In genomic region chr13:108217307-108218043, GRCh38 we compare ENCODE assay signal across 8 cellular contexts. TPM values are rescaled to one million over a fixed set of nuclear protein-coding genes. Genes with fewer than 3 reads are reported as not detected.
DNase-seq lines count a peak whose midpoint lies in the region; ATAC-seq and TF ChIP-seq lines count a peak whose summit lies in the region.
"Not testable (repeated sequence)": the region's sequence is repeated elsewhere in the genome, so short reads cannot be mapped to it uniquely, and the experiment has no call there.

No MANE protein-coding gene starts in this region.

- peak overlapping the region; percentile 63 for H3K4me2 ChIP-seq in H9 (ENCODE audit: insufficient read depth, insufficient read length, low read length)
- H3K4me2 ChIP-seq in OCI-LY7 (ENCODE audit: low read length) = peak overlapping the region; percentile 94
- peak overlapping the region; percentile 85 for H3K4me2 ChIP-seq in hepatocyte

- DNase-seq in AG09309 (ENCODE audit: low read depth); H9; OCI-LY7 (ENCODE audit: low spot score); hepatocyte (ENCODE audit: low spot score); naive thymus-derived CD4-positive, alpha-beta T cell: not testable (repeated sequence)
- peak in 2 of 10 donors; percentile 7 to 31 for DNase-seq in dorsolateral prefrontal cortex

- not testable (repeated sequence) for H3K4ac ChIP-seq in H9 (ENCODE audit: low read depth, low read length)

- H2BK120ac ChIP-seq in H9 (ENCODE audit: low read depth, low read length, poor library complexity, severe bottlenecking) = not testable (repeated sequence)

- H3K36me3 Mint-ChIP-seq in H9 (ENCODE audit: insufficient read depth in 1 of 3, low read depth in 3 of 3); activated T-helper 17 cell treated with anti-CD3 and anti-CD28 coated beads, Interleukin-2, amount 50 U/mL, for 72 hours (ENCODE audit: low read depth); naive thymus-derived CD4-positive, alpha-beta T cell; stimulated activated memory B cell treated with anti-CD40 and anti-IgM and Interleukin-4, amounts not matched to agents 10 μg/mL and 1 μg/mL and 100 μg/mL, for 72 hours: not testable (repeated sequence)

- H3K27ac Mint-ChIP-seq in H9 = peak overlapping the region; percentile 84 to 95 (median 94); a peak in 5 of 7 replicates
- H3K27ac Mint-ChIP-seq in activated T-helper 17 cell treated with anti-CD3 and anti-CD28 coated beads, Interleukin-2, amount 50 U/mL, for 72 hours = peak overlapping the region; percentile 97
- H3K27ac Mint-ChIP-seq in naive thymus-derived CD4-positive, alpha-beta T cell = peak overlapping the region; percentile 95 to 98 (median 96)
- H3K27ac Mint-ChIP-seq in stimulated activated memory B cell treated with anti-CD40 and anti-IgM and Interleukin-4, amounts not matched to agents 10 μg/mL and 1 μg/mL and 100 μg/mL, for 72 hours = peak overlapping the region; percentile 97

- H3K9ac ChIP-seq in H9 (ENCODE audit: extremely low read depth, insufficient read length, low read length) = peak overlapping the region; percentile 87

- not testable (repeated sequence) for TF ChIP-seq CTCF in AG09309 (IDR thresholded peaks at IDR 0.05; ENCODE audit: control insufficient read depth, insufficient read depth, low read depth, low read length, missing control alignments); H9 (conservative IDR thresholded peaks at IDR 0.05); OCI-LY7 (conservative IDR thresholded peaks at IDR 0.05; ENCODE audit: low read length); dorsolateral prefrontal cortex (IDR thresholded peaks at IDR 0.05 in 54 of 56, conservative IDR thresholded peaks at IDR 0.05 in 2 of 56; ENCODE audit: low read depth in 1 of 56, partially characterized antibody in 56 of 56); hepatocyte (IDR thresholded peaks at IDR 0.05; ENCODE audit: poor library complexity)

- ATAC-seq in activated T-helper 17 cell treated with anti-CD3 and anti-CD28 coated beads, Interleukin-2, amount 50 U/mL, for 72 hours (replicated peaks); naive thymus-derived CD4-positive, alpha-beta T cell; stimulated activated memory B cell treated with anti-CD40 and anti-IgM and Interleukin-4, amounts not matched to agents 10 μg/mL and 1 μg/mL and 100 μg/mL, for 72 hours: not testable (repeated sequence)

- H2AFZ ChIP-seq in H9 (ENCODE audit: low read length) = peak overlapping the region; percentile 58
- H2AFZ ChIP-seq in OCI-LY7 (ENCODE audit: low read length) = peak overlapping the region; percentile 80; the same call in 1 of the 2 replicates
- H2AFZ ChIP-seq in hepatocyte = peak overlapping the region; percentile 92

- not testable (repeated sequence) for H3K27me3 Mint-ChIP-seq in H9 (ENCODE audit: low read depth); activated T-helper 17 cell treated with anti-CD3 and anti-CD28 coated beads, Interleukin-2, amount 50 U/mL, for 72 hours; naive thymus-derived CD4-positive, alpha-beta T cell; stimulated activated memory B cell treated with anti-CD40 and anti-IgM and Interleukin-4, amounts not matched to agents 10 μg/mL and 1 μg/mL and 100 μg/mL, for 72 hours

- H3K79me1 ChIP-seq in H9 (ENCODE audit: insufficient read depth, low read depth, low read length, poor library complexity, severe bottlenecking) = not testable (repeated sequence)

- not testable (repeated sequence) for H3K14ac ChIP-seq in H9 (ENCODE audit: insufficient read depth, low read length)

- H4K5ac ChIP-seq in H9 (ENCODE audit: insufficient read length, low read depth, low read length) = not testable (repeated sequence)

- peaks cover 18 to 27% of the 10 kb centered on the region in 2 experiments for H3K4me1 Mint-ChIP-seq in H9
- peaks cover 20% of the 10 kb centered on the region for H3K4me1 Mint-ChIP-seq in activated T-helper 17 cell treated with anti-CD3 and anti-CD28 coated beads, Interleukin-2, amount 50 U/mL, for 72 hours
- H3K4me1 Mint-ChIP-seq in naive thymus-derived CD4-positive, alpha-beta T cell = peaks cover 16 to 76% (median 64%) of the 10 kb centered on the region in 7 donors
- H3K4me1 Mint-ChIP-seq in stimulated activated memory B cell treated with anti-CD40 and anti-IgM and Interleukin-4, amounts not matched to agents 10 μg/mL and 1 μg/mL and 100 μg/mL, for 72 hours = peaks cover 53% of the 10 kb centered on the region

- not testable (repeated sequence) for H3K4me1 ChIP-seq in H9 (ENCODE audit: insufficient read depth, low read length)
- H3K4me1 ChIP-seq in OCI-LY7 (ENCODE audit: insufficient read depth, low read length, poor library complexity, severe bottlenecking) (peaks cover 33% of the 10 kb centered on the region), hepatocyte (ENCODE audit: insufficient read depth) (peaks cover 22% of the 10 kb centered on the region)
- H3K4me1 ChIP-seq in naive thymus-derived CD4-positive, alpha-beta T cell (ENCODE audit: control insufficient read depth in 2 of 2, insufficient read depth in 2 of 2, low read length in 2 of 2) = peaks cover 34 to 50% of the 10 kb centered on the region in 2 donors

- H3T11ph ChIP-seq in H9 (ENCODE audit: low read length) = not testable (repeated sequence)

- not testable (repeated sequence) for H2BK12ac ChIP-seq in H9 (ENCODE audit: insufficient read length, low read depth, low read length)

- H3K9me3 ChIP-seq in H9 (ENCODE audit: control insufficient read depth, low read depth, low read length); OCI-LY7 (ENCODE audit: low read length); hepatocyte (ENCODE audit: low read depth); naive thymus-derived CD4-positive, alpha-beta T cell (ENCODE audit: control insufficient read depth in 2 of 3, low read length in 3 of 3): not testable (repeated sequence)

- H2BK15ac ChIP-seq in H9 (ENCODE audit: low read depth, low read length) = not testable (repeated sequence)

- not testable (repeated sequence) for H3K9me2 ChIP-seq in OCI-LY7 (ENCODE audit: insufficient read depth, low read length); hepatocyte (replicated peaks; ENCODE audit: insufficient read depth)

- H2BK5ac ChIP-seq in H9 (ENCODE audit: insufficient read length, low read length) = not testable (repeated sequence)

- H2BK20ac ChIP-seq in H9 (ENCODE audit: low read depth, low read length, poor library complexity, severe bottlenecking) = not testable (repeated sequence)

- H2AK5ac ChIP-seq in H9 (ENCODE audit: insufficient read length, low read length) = not testable (repeated sequence)

- H4K8ac ChIP-seq in H9 (replicated peaks; ENCODE audit: insufficient read length, low read depth, low read length) = not testable (repeated sequence)

- H4K91ac ChIP-seq in H9 (ENCODE audit: insufficient read length, low read depth, low read length) = not testable (repeated sequence)

- H4K20me1 ChIP-seq in H9 (ENCODE audit: control insufficient read depth, insufficient read depth, insufficient read length); hepatocyte (ENCODE audit: insufficient read depth, poor library complexity, severe bottlenecking): not testable (repeated sequence)
- peaks cover 15% of the 10 kb centered on the region for H4K20me1 ChIP-seq in OCI-LY7 (ENCODE audit: insufficient read depth, low read length)

- not testable (repeated sequence) for H3K27me3 ChIP-seq in H9 (ENCODE audit: insufficient read depth, low read length); dorsolateral prefrontal cortex; hepatocyte; naive thymus-derived CD4-positive, alpha-beta T cell (ENCODE audit: control insufficient read depth in 2 of 2, insufficient read depth in 2 of 2, low read length in 2 of 2)

- no CpG with 5 or more reads among the region's 27 CpGs for WGBS in H9 (ENCODE audit: extremely low coverage, insufficient read length, low lambda C conversion rate)
- 80% methylated on average over 27 of the region's 27 CpGs for WGBS in hepatocyte (ENCODE audit: low lambda C conversion rate, missing lambda C conversion rate)

- POLR2A ChIA-PET in OCI-LY7 (lab: Charles Lee) = interaction anchor here (0.7 kb wide), 2 partner anchors 60 to 480 kb away, joined by 3 to 6 read pairs; no protein-coding TSS in a partner anchor
- POLR2A ChIA-PET in naive thymus-derived CD4-positive, alpha-beta T cell (lab: Charles Lee) = interaction anchor here (0.9 to 2.0 kb wide), 6 partner anchors 41 to 1568 kb away, joined by 3 to 12 read pairs (median 4); partner anchors contain the start of gene TNFSF13B

- CTCF ChIA-PET in OCI-LY7 (lab: Charles Lee; ENCODE audit: unreplicated experiment) = not testable (repeated sequence)
- CTCF ChIA-PET in naive thymus-derived CD4-positive, alpha-beta T cell (lab: Charles Lee) = interaction anchor here (0.7 kb wide), 1 partner anchor 10 kb away, joined by 4 read pairs; no protein-coding TSS in a partner anchor

- H3K23ac ChIP-seq in H9 (ENCODE audit: insufficient read length, low read depth, low read length) = not testable (repeated sequence)

- not testable (repeated sequence) for H3K18ac ChIP-seq in H9 (ENCODE audit: insufficient read length, low read depth, low read length)

- H3K36me3 ChIP-seq in OCI-LY7 (ENCODE audit: insufficient read depth, low read length); hepatocyte (replicated peaks; ENCODE audit: insufficient read depth, low read depth); naive thymus-derived CD4-positive, alpha-beta T cell (ENCODE audit: control insufficient read depth in 2 of 3, insufficient read depth in 3 of 3, low read length in 3 of 3): not testable (repeated sequence)

- H3K27ac ChIP-seq in H9 (ENCODE audit: insufficient read length, low read depth, low read length) = not testable (repeated sequence)
- H3K27ac ChIP-seq in OCI-LY7 (ENCODE audit: low read depth, low read length, poor library complexity, severe bottlenecking) (peak overlapping the region; percentile 57), dorsolateral prefrontal cortex (peak overlapping the region; percentile 60 to 97 (median 90)), hepatocyte (peak overlapping the region; percentile 96)
- H3K27ac ChIP-seq in naive thymus-derived CD4-positive, alpha-beta T cell (ENCODE audit: low read depth, low read length) = peak overlapping the region; percentile 79

- H3K4me3 ChIP-seq in AG09309 (ENCODE audit: control insufficient read depth, low read depth, low read length) = peak overlapping the region; percentile 79
- H3K4me3 ChIP-seq in OCI-LY7 (ENCODE audit: low read depth, low read length, poor library complexity, severe bottlenecking) = peak overlapping the region; percentile 86
- peak overlapping the region; percentile 50 to 100 (median 96) for H3K4me3 ChIP-seq in dorsolateral prefrontal cortex
- peak overlapping the region; percentile 94 for H3K4me3 ChIP-seq in hepatocyte
- peak overlapping the region; percentile 98 for H3K4me3 ChIP-seq in naive thymus-derived CD4-positive, alpha-beta T cell (ENCODE audit: low read length)

- BruUV-seq in OCI-LY7 (replicated peaks; lab: Mats Ljungman, UMichigan) = TSS peak; percentile 74

- H3K79me2 ChIP-seq in H9 (ENCODE audit: insufficient read depth, low read length) = not testable (repeated sequence)
- peaks cover 19% of the 10 kb centered on the region; the same call in 1 of the 2 replicates for H3K79me2 ChIP-seq in OCI-LY7 (ENCODE audit: insufficient read depth, low read depth, low read length)
- peaks cover 57% of the 10 kb centered on the region for H3K79me2 ChIP-seq in hepatocyte

- not testable (repeated sequence) for H3K56ac ChIP-seq in H9 (ENCODE audit: insufficient read length, low read depth, low read length)

- H3K4me3 Mint-ChIP-seq in H9 = peak overlapping the region; percentile 88 to 91
- peak overlapping the region; percentile 94 for H3K4me3 Mint-ChIP-seq in activated T-helper 17 cell treated with anti-CD3 and anti-CD28 coated beads, Interleukin-2, amount 50 U/mL, for 72 hours
- H3K4me3 Mint-ChIP-seq in naive thymus-derived CD4-positive, alpha-beta T cell = peak overlapping the region; percentile 92 to 98 (median 96)
- peak overlapping the region; percentile 94 for H3K4me3 Mint-ChIP-seq in stimulated activated memory B cell treated with anti-CD40 and anti-IgM and Interleukin-4, amounts not matched to agents 10 μg/mL and 1 μg/mL and 100 μg/mL, for 72 hours

- intact Hi-C loops in OCI-LY7 (cut with micrococcal nuclease; ENCODE audit: unreplicated experiment) (loop anchor here (10.0 kb wide), 1 partner anchor 947 kb away; no protein-coding TSS in a partner anchor), dorsolateral prefrontal cortex (cut with DNase I) (loop anchor here in 1 of 2 donors (10.0 kb wide), 1 partner anchor 1567 kb away; the partner anchor contains the start of gene IRS2)
- intact Hi-C loops in naive thymus-derived CD4-positive, alpha-beta T cell (cut with micrococcal nuclease) = loop anchor here (1.0 to 10.0 kb wide), 8 partner anchors 10 to 1683 kb away; partner anchors contain the start of genes ARGLU1 (in 1 of the 2), EFNB2 (in 1 of the 2), IRS2 (in 1 of the 2) and TNFSF13B (in 1 of the 2)

- not testable (repeated sequence) for H3K9me3 Mint-ChIP-seq in H9; activated T-helper 17 cell treated with anti-CD3 and anti-CD28 coated beads, Interleukin-2, amount 50 U/mL, for 72 hours; stimulated activated memory B cell treated with anti-CD40 and anti-IgM and Interleukin-4, amounts not matched to agents 10 μg/mL and 1 μg/mL and 100 μg/mL, for 72 hours
- H3K9me3 Mint-ChIP-seq in naive thymus-derived CD4-positive, alpha-beta T cell = peaks cover 0 to 15% (median 0%) of the 10 kb centered on the region in 11 donors

- H3K23me2 ChIP-seq in H9 (ENCODE audit: insufficient read length, low read depth, low read length, poor library complexity, severe bottlenecking) = not testable (repeated sequence)

RNA-seq across cellular contexts. Expression of gene ABHD13, which starts 0.7 kb away (rescaled TPM):
- total RNA-seq in H9 (2021) = 6.1 and 6.2 TPM in 2 replicates
- 1.4 and 2.1 TPM in 2 replicates for total RNA-seq in OCI-LY7 (2014; rRNA removed; shearing (Covaris generic))
- 3.2 and 3.3 TPM in 2 replicates for total RNA-seq in OCI-LY7 (2022)
- 1 to 10 TPM; 3.7 to 4.3 TPM for total RNA-seq in activated T-helper 17 cell treated with anti-CD3 and anti-CD28 coated beads, Interleukin-2, amount 50 U/mL, for 72 hours
- total RNA-seq in dorsolateral prefrontal cortex = 10 to 100 TPM in 102 of 120 experiments, 1 to 10 TPM in 18; 7.4 to 17.4 (median 12.0) TPM
- 14.3 and 17.8 TPM in 2 replicates for total RNA-seq in hepatocyte
- polyA plus RNA-seq in hepatocyte = 8.1 and 10.0 TPM in 2 replicates
- total RNA-seq in naive thymus-derived CD4-positive, alpha-beta T cell = 10 to 100 TPM; 10.3 to 19.8 (median 12.7) TPM
- polyA plus RNA-seq in naive thymus-derived CD4-positive, alpha-beta T cell = 1 to 10 TPM; 7.9 to 8.2 TPM

RNA-seq across cellular contexts. Expression of gene LIG4, which starts 2.1 kb away (rescaled TPM):
- total RNA-seq in H9 (2021) (5.6 and 5.9 TPM in 2 replicates), OCI-LY7 (2022) (15.1 and 22.7 TPM in 2 replicates), dorsolateral prefrontal cortex (10 to 100 TPM; 11.4 to 31.5 (median 20.0) TPM), hepatocyte (18.8 and 19.2 TPM in 2 replicates)
- total RNA-seq in OCI-LY7 (2014; rRNA removed; shearing (Covaris generic)) = 10.1 and 11.0 TPM in 2 replicates
- total RNA-seq in activated T-helper 17 cell treated with anti-CD3 and anti-CD28 coated beads, Interleukin-2, amount 50 U/mL, for 72 hours = 1 to 10 TPM; 5.1 to 7.5 TPM
- polyA plus RNA-seq in hepatocyte = 5.3 and 6.1 TPM in 2 replicates
- 10 to 100 TPM in 2 of 5 experiments, 1 to 10 TPM in 3; 2.7 to 10.4 (median 9.1) TPM for total RNA-seq in naive thymus-derived CD4-positive, alpha-beta T cell
- polyA plus RNA-seq in naive thymus-derived CD4-positive, alpha-beta T cell = 10 to 100 TPM in 1 of 2 donors, 1 to 10 TPM in 1; 6.1 to 10.1 TPM

RNA-seq across cellular contexts. Expression of gene TNFSF13B, which starts 52.0 kb away (rescaled TPM):
- total RNA-seq in H9 (2021) = 0.24 and 0.31 TPM in 2 replicates
- 0.41 TPM in 1 of 2 replicates, not detected in the other for total RNA-seq in OCI-LY7 (2014; rRNA removed; shearing (Covaris generic))
- not detected in 2 replicates for total RNA-seq in OCI-LY7 (2022)
- total RNA-seq in activated T-helper 17 cell treated with anti-CD3 and anti-CD28 coated beads, Interleukin-2, amount 50 U/mL, for 72 hours = 1 to 10 TPM; 3.6 to 4.4 TPM
- 10 to 100 TPM in 22 of 120 experiments, 1 to 10 TPM in 98; 2.4 to 19.4 (median 6.7) TPM for total RNA-seq in dorsolateral prefrontal cortex
- total RNA-seq in hepatocyte = 0.48 and 1.6 TPM in 2 replicates
- 0.97 and 1.4 TPM in 2 replicates for polyA plus RNA-seq in hepatocyte
- total RNA-seq in naive thymus-derived CD4-positive, alpha-beta T cell = 10 to 100 TPM in 3 of 5 experiments, 1 to 10 TPM in 2; 3.0 to 26.8 (median 12.8) TPM
- polyA plus RNA-seq in naive thymus-derived CD4-positive, alpha-beta T cell = 1 to 10 TPM; 7.8 to 9.0 TPM
